Comparison of ENCODE assay signal across 8 cellular contexts in genomic region chr22:20703414-20703806, GRCh38.
A peak's percentile ranks its signal among the peaks of the same experiment; 100 is the strongest.
DNase-seq lines count a peak whose midpoint lies in the region; ATAC-seq and TF ChIP-seq lines count a peak whose summit lies in the region.
"Not testable (repeated sequence)": the region's sequence is repeated elsewhere in the genome, so short reads cannot be mapped to it uniquely, and the experiment has no call there.

No MANE protein-coding gene starts in this region.

- POLR2A ChIA-PET in CD8-positive, alpha-beta memory T cell (lab: Charles Lee), result interaction anchor here (1.0 to 1.4 kb wide), 6 partner anchors 133 to 586 kb away, joined by 3 to 8 read pairs (median 4); partner anchors contain the start of gene TRMT2A

- peaks cover 0 to 16% (median 4%) of the 10 kb centered on the region in 3 donors for H3K36me3 Mint-ChIP-seq in CD8-positive, alpha-beta memory T cell
- peaks cover 14% of the 10 kb centered on the region for H3K36me3 Mint-ChIP-seq in effector memory CD8-positive, alpha-beta T cell (ENCODE audit: insufficient read depth)
- H3K36me3 Mint-ChIP-seq in stimulated activated effector memory CD8-positive, alpha-beta T cell treated with anti-CD3 and anti-CD28 coated beads, Interleukin-12 subunit alpha, Interleukin-12 subunit beta, amount 100 ng/mL, for 72 hours, result not testable (repeated sequence)

- peaks cover 14 to 18% (median 15%) of the 10 kb centered on the region in 3 donors for H3K4me1 Mint-ChIP-seq in CD8-positive, alpha-beta memory T cell
- H3K4me1 Mint-ChIP-seq in effector memory CD8-positive, alpha-beta T cell (ENCODE audit: low read depth in 2 of 2); stimulated activated effector memory CD8-positive, alpha-beta T cell treated with anti-CD3 and anti-CD28 coated beads, Interleukin-12 subunit alpha, Interleukin-12 subunit beta, amount 100 ng/mL, for 72 hours: not testable (repeated sequence)

- not testable (repeated sequence) for H3K4me3 ChIP-seq in CD8-positive, alpha-beta memory T cell (ENCODE audit: low read length); lung
- peak overlapping the region; percentile 43 for H3K4me3 ChIP-seq in LNCaP clone FGC (ENCODE audit: low read depth, low read length)

- peak overlapping the region; percentile 91 to 99 (median 98) for H3K4me3 Mint-ChIP-seq in CD8-positive, alpha-beta memory T cell
- H3K4me3 Mint-ChIP-seq in effector memory CD8-positive, alpha-beta T cell, result peak overlapping the region; percentile 89 to 96
- peak overlapping the region; percentile 94 for H3K4me3 Mint-ChIP-seq in stimulated activated effector memory CD8-positive, alpha-beta T cell treated with anti-CD3 and anti-CD28 coated beads, Interleukin-12 subunit alpha, Interleukin-12 subunit beta, amount 100 ng/mL, for 72 hours

- H3K27ac Mint-ChIP-seq in CD8-positive, alpha-beta memory T cell, result peak overlapping the region in 3 of 8 donors; percentile 90 to 100 (median 100)
- peak overlapping the region in 1 of 2 donors; percentile 97 for H3K27ac Mint-ChIP-seq in effector memory CD8-positive, alpha-beta T cell
- H3K27ac Mint-ChIP-seq in stimulated activated effector memory CD8-positive, alpha-beta T cell treated with anti-CD3 and anti-CD28 coated beads, Interleukin-12 subunit alpha, Interleukin-12 subunit beta, amount 100 ng/mL, for 72 hours, result not testable (repeated sequence)

- not testable (repeated sequence) for TF ChIP-seq CTCF in LNCaP clone FGC (IDR thresholded peaks at IDR 0.05; ENCODE audit: control insufficient read depth, extremely low read depth, insufficient read depth); lung (IDR thresholded peaks at IDR 0.05; ENCODE audit: control extremely low read depth, extremely low read depth)

- H3K36me3 ChIP-seq in CD8-positive, alpha-beta memory T cell (ENCODE audit: insufficient read depth, low read length); lung (ENCODE audit: control insufficient read depth in 2 of 2, insufficient read depth in 2 of 2, low read length in 2 of 2): not testable (repeated sequence)

- not testable (repeated sequence) for H3K9me3 ChIP-seq in CD8-positive, alpha-beta memory T cell (ENCODE audit: low read length); lung (ENCODE audit: control insufficient read depth in 2 of 2, insufficient read depth in 1 of 2, low read length in 1 of 2)

- H3K27ac ChIP-seq in CD8-positive, alpha-beta memory T cell (ENCODE audit: low read depth, low read length); lung (ENCODE audit: low read depth in 1 of 2, low read length in 1 of 2): not testable (repeated sequence)

- 0 to 2% methylated on average over 7 to 11 of the region's 25 CpGs for WGBS in lung, 2 donors

- H3K27me3 ChIP-seq in CD8-positive, alpha-beta memory T cell (ENCODE audit: insufficient read depth, low read length, poor library complexity, severe bottlenecking); lung (ENCODE audit: control insufficient read depth, insufficient read depth): not testable (repeated sequence)

- H3K27me3 Mint-ChIP-seq in CD8-positive, alpha-beta memory T cell; effector memory CD8-positive, alpha-beta T cell: not testable (repeated sequence)

- CTCF ChIA-PET in CD8-positive, alpha-beta memory T cell (lab: Charles Lee), result not testable (repeated sequence)

- peak in 2 of 5 donors; percentile 62 to 69 for DNase-seq in CD8-positive, alpha-beta memory T cell
- DNase-seq in LNCaP clone FGC (ENCODE audit: low read depth); effector memory CD8-positive, alpha-beta T cell; lung (ENCODE audit: low spot score); stimulated activated effector memory CD8-positive, alpha-beta T cell treated with anti-CD3 and anti-CD28 coated beads, Interleukin-12 subunit alpha, Interleukin-12 subunit beta, amount 100 ng/mL, for 72 hours (ENCODE audit: low spot score in 2 of 2): not testable (repeated sequence)
- DNase-seq in activated T-cell treated with anti-CD3 and anti-CD28 coated beads for 1 hour (ENCODE audit: low read depth), result peak; percentile 58

- H3K4me1 ChIP-seq in CD8-positive, alpha-beta memory T cell (ENCODE audit: insufficient read depth, low read length); lung (ENCODE audit: control insufficient read depth in 2 of 2, insufficient read depth in 2 of 2, low read length in 2 of 2): not testable (repeated sequence)

- ATAC-seq in GM21381 (IDR thresholded peaks at IDR 0.05; ENCODE audit: unreplicated experiment) (peak; percentile 18), HG02943 (IDR thresholded peaks at IDR 0.05; ENCODE audit: low read depth, unreplicated experiment) (peak; percentile 16), lung (ENCODE audit: insufficient read depth, low FRiP score) (peak; percentile 17)
- peak; percentile 26 for ATAC-seq in effector memory CD8-positive, alpha-beta T cell (replicated peaks)
- ATAC-seq in stimulated activated effector memory CD8-positive, alpha-beta T cell treated with anti-CD3 and anti-CD28 coated beads, Interleukin-12 subunit alpha, Interleukin-12 subunit beta, amount 100 ng/mL, for 72 hours, result peak; percentile 53

- not testable (repeated sequence) for H3K9me3 Mint-ChIP-seq in CD8-positive, alpha-beta memory T cell; effector memory CD8-positive, alpha-beta T cell; stimulated activated effector memory CD8-positive, alpha-beta T cell treated with anti-CD3 and anti-CD28 coated beads, Interleukin-12 subunit alpha, Interleukin-12 subunit beta, amount 100 ng/mL, for 72 hours
